13 cellular contexts compared by ENCODE assay signal in genomic region chr5:54302267-54302687, GRCh38.
DNase-seq lines count a peak whose midpoint lies in the region; ATAC-seq and TF ChIP-seq lines count a peak whose summit lies in the region.
"Had no signal": no experiment of that assay in that cellular context is flagged by ENCODE, and none has a peak within 500 bp of the region (broad histone marks: within the 10 kb centered on the region; RNA-seq: fewer than 3 reads in every experiment).

No MANE protein-coding gene starts in this region.

- H3K4me3 ChIP-seq in NB4 (ENCODE audit: low read depth, low read length) (no peak overlapping the region), astrocyte of the spinal cord (ENCODE audit: low read depth, low read length) (no peak overlapping the region)
- H3K4me3 ChIP-seq: coronary artery had no signal

- DNase-seq in CD1c-positive myeloid dendritic cell (ENCODE audit: extremely low spot score), result peak; percentile 74
- DNase-seq in NB4 (ENCODE audit: low read depth), result peak; percentile 83
- DNase-seq in astrocyte of the spinal cord (ENCODE audit: low read depth, low spot score), result peak; percentile 53
- DNase-seq in kidney tubule cell (ENCODE audit: low spot score), result peak; percentile 17
- DNase-seq in T-helper 2 cell treated with Interferon-gamma antibody and Interleukin-4, amounts not matched to agents 5 μg/mL and 100 μg/mL, for 36 hours (ENCODE audit: low spot score), result no peak
- no peak for DNase-seq in HuH-7 (ENCODE audit: low spot score)
- DNase-seq: activated CD4-positive, alpha-beta T cell treated with anti-CD3 and anti-CD28 coated beads for 48 hours; NCI-H1105 treated with DMSO at 0.1 percent for 48 hours had no signal

- ATAC-seq in GM19023 (IDR thresholded peaks at IDR 0.05; ENCODE audit: unreplicated experiment) (no peak), HG03457 (IDR thresholded peaks at IDR 0.05; ENCODE audit: unreplicated experiment) (no peak)
- ATAC-seq: stimulated activated effector memory CD8-positive, alpha-beta T cell treated with anti-CD3 and anti-CD28 coated beads, Interleukin-12 subunit alpha, Interleukin-12 subunit beta, amount 100 ng/mL, for 72 hours had no signal

- no peaks in the 10 kb centered on the region for H3K27me3 Mint-ChIP-seq in T-helper 2 cell treated with Interferon-gamma antibody and Interleukin-4, amounts not matched to agents 5 μg/mL and 100 μg/mL, for 36 hours (ENCODE audit: low read depth)
- H3K27me3 Mint-ChIP-seq: B cell had no signal

- H3K9me3 Mint-ChIP-seq in T-helper 2 cell treated with Interferon-gamma antibody and Interleukin-4, amounts not matched to agents 5 μg/mL and 100 μg/mL, for 36 hours, result no peaks in the 10 kb centered on the region
- H3K9me3 Mint-ChIP-seq: stimulated activated effector memory CD8-positive, alpha-beta T cell treated with anti-CD3 and anti-CD28 coated beads, Interleukin-12 subunit alpha, Interleukin-12 subunit beta, amount 100 ng/mL, for 72 hours had no signal

- H3K36me3 Mint-ChIP-seq in T-helper 2 cell treated with Interferon-gamma antibody and Interleukin-4, amounts not matched to agents 5 μg/mL and 100 μg/mL, for 36 hours (ENCODE audit: low read depth), result no peaks in the 10 kb centered on the region
- H3K36me3 Mint-ChIP-seq: stimulated activated effector memory CD8-positive, alpha-beta T cell treated with anti-CD3 and anti-CD28 coated beads, Interleukin-12 subunit alpha, Interleukin-12 subunit beta, amount 100 ng/mL, for 72 hours had no signal

- peaks cover 6% of the 10 kb centered on the region for H3K4me1 Mint-ChIP-seq in T-helper 2 cell treated with Interferon-gamma antibody and Interleukin-4, amounts not matched to agents 5 μg/mL and 100 μg/mL, for 36 hours (ENCODE audit: low read depth)

- no peak for TF ChIP-seq CTCF in NB4 (IDR thresholded peaks at IDR 0.05; ENCODE audit: low read depth, low read length)
- no peak for TF ChIP-seq CTCF in astrocyte of the spinal cord (IDR thresholded peaks at IDR 0.05; ENCODE audit: low read depth, low read length)

- no peak for TF ChIP-seq POLR2A in NB4 (IDR thresholded peaks at IDR 0.05; ENCODE audit: extremely low read depth, insufficient read length)

- no peak overlapping the region for H3K4me3 Mint-ChIP-seq in T-helper 2 cell treated with Interferon-gamma antibody and Interleukin-4, amounts not matched to agents 5 μg/mL and 100 μg/mL, for 36 hours
- H3K4me3 Mint-ChIP-seq: B cell; stimulated activated effector memory CD8-positive, alpha-beta T cell treated with anti-CD3 and anti-CD28 coated beads, Interleukin-12 subunit alpha, Interleukin-12 subunit beta, amount 100 ng/mL, for 72 hours had no signal

- H3K27ac Mint-ChIP-seq in T-helper 2 cell treated with Interferon-gamma antibody and Interleukin-4, amounts not matched to agents 5 μg/mL and 100 μg/mL, for 36 hours, result no peak overlapping the region
- H3K27ac Mint-ChIP-seq: B cell; stimulated activated effector memory CD8-positive, alpha-beta T cell treated with anti-CD3 and anti-CD28 coated beads, Interleukin-12 subunit alpha, Interleukin-12 subunit beta, amount 100 ng/mL, for 72 hours had no signal

- in situ Hi-C loops in astrocyte of the spinal cord (cut with HindIII; ENCODE audit: low sequenced_read_pairs), result no loop called here

Comparison
In these comparisons a context has a peak if more than half of its experiments do, and no peak if none do; other contexts are left out.
1. DNase-seq: peak in CD1c-positive myeloid dendritic cell (single experiment), NB4 (single experiment), astrocyte of the spinal cord (single experiment) and kidney tubule cell (single experiment); none in T-helper 2 cell treated with Interferon-gamma antibody and Interleukin-4, amounts not matched to agents 5 μg/mL and 100 μg/mL, for 36 hours (single experiment) and HuH-7 (single experiment).